Comparison of ENCODE assay signal across 7 cellular contexts in the genomic region with DNA sequence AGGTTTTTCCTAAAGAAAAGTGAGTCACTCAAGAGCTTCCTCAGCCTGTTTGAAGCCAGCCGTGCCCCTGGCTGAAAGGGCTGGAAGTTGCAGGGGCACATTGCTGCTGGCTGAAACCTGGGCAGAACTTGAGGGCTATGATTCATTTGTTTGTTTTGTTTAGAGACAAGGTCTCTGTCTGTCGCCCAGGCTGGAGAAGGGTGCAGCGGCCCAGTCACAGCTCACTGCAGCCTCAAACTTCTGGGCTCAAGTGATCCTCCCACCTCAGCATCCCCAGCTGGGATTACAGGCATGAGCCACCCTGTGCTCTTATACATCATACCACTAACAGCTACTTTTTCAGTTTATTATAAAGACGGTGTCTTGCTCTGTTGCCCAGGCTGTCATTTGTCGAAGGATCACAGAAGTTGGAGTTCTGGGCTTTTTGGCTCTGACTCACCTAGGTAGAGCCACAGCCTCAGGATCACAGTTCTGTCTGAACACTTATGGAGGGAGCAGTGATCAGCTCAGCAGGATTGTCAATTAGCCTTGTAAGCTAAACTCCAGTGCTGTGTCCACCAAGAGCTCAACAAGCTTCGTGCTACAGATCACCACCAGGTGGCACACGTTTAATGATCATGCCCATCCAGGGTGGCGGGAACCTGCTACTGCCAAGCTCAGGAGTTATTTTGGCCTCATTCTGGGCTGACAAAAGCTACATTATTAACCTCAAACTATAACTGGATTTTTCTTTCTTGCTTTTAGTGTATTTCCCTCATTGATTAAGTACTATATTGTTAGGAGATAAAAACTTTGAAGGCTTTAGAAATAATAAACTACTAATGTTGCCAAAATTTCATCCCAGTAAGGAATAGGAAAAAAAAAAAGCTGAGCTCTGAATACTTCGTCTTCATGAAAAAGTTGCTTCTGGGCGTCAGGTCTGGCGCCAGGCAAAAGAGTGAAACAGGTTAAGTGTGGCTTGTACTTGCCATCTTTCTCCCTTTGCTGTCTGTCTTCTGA. TPM values are rescaled to one million over a fixed set of nuclear protein-coding genes. Genes with fewer than 3 reads are reported as not detected.
DNase-seq lines count a peak whose midpoint lies in the region; ATAC-seq, FAIRE-seq and TF ChIP-seq lines count a peak whose summit lies in the region.

No MANE protein-coding gene starts in this region.

- ATAC-seq in HG03159 (IDR thresholded peaks at IDR 0.05; ENCODE audit: unreplicated experiment) = peak; percentile 82
- no peak for ATAC-seq in central memory CD8-positive, alpha-beta T cell (replicated peaks; ENCODE audit: extremely low read depth, poor library complexity, severe bottlenecking)

- H3K4me3 Mint-ChIP-seq in central memory CD8-positive, alpha-beta T cell = no peak overlapping the region

- H3K27ac Mint-ChIP-seq in central memory CD8-positive, alpha-beta T cell (ENCODE audit: low read depth) = no peak overlapping the region

- DNase-seq in GM12891 (ENCODE audit: insufficient read length, low spot score) = peak; percentile 43
- peak; percentile 72 for DNase-seq in NCI-H345 (lab: John Stamatoyannopoulos, UW)
- peak; percentile 32 for DNase-seq in activated CD4-positive, CD25-positive, alpha-beta regulatory T cell treated with anti-CD3 and anti-CD28 coated beads, Interleukin-2, amount 50 U/mL, for 16 hours (ENCODE audit: low read depth, low spot score)
- peak; percentile 23 to 28 for DNase-seq in central memory CD8-positive, alpha-beta T cell (ENCODE audit: low spot score in 2 of 2)
- peak; percentile 92 for DNase-seq in left kidney (ENCODE audit: low read depth, low spot score)
- DNase-seq in stimulated activated CD4-positive, alpha-beta T cell treated with anti-CD3 and anti-CD28 coated beads, TNF-alpha, amount 100 ng/mL, for 1 hour (ENCODE audit: low read depth in 3 of 3, low spot score in 1 of 3) = peak in 2 of 3 donors; percentile 29 to 35

- no peak for TF ChIP-seq POLR2A in GM12891 (IDR thresholded peaks at IDR 0.05; ENCODE audit: low read depth, low read length)

- FAIRE-seq in GM12891 (lab: Jason Lieb, UNC) = peak; percentile 94

- H3K9me3 Mint-ChIP-seq in central memory CD8-positive, alpha-beta T cell = no peaks in the 10 kb centered on the region

- no peaks in the 10 kb centered on the region for H3K36me3 Mint-ChIP-seq in central memory CD8-positive, alpha-beta T cell (ENCODE audit: insufficient read depth)

- no peaks in the 10 kb centered on the region for H3K4me1 Mint-ChIP-seq in central memory CD8-positive, alpha-beta T cell

- H3K27me3 Mint-ChIP-seq in central memory CD8-positive, alpha-beta T cell = peaks cover 13% of the 10 kb centered on the region

TF ChIP-seq in GM12891, 5 proteins besides CTCF, POLR2A, EP300 and RAD21:
- TF ChIP-seq POLR2AphosphoS5 (IDR thresholded peaks at IDR 0.05; ENCODE audit: low read depth, low read length) = no peak
- TF ChIP-seq TAF1 (IDR thresholded peaks at IDR 0.05; ENCODE audit: low read depth, low read length) = no peak
- TF ChIP-seq SPI1 (IDR thresholded peaks at IDR 0.05; ENCODE audit: low read depth, low read length) = no peak
- TF ChIP-seq PAX5 (IDR thresholded peaks at IDR 0.05; ENCODE audit: insufficient read depth, low read length, severe bottlenecking) = no peak
- no peak for TF ChIP-seq POU2F2 (IDR thresholded peaks at IDR 0.05; ENCODE audit: low read depth, low read length)
TF ChIP-seq in GM12891: peak in this region for 0.

RNA-seq across cellular contexts. Expression of a gene that starts 57.9 kb away (rescaled TPM):
- 0.09 TPM for polyA plus RNA-seq in GM12891 (2012; ENCODE audit: low read depth, missing spikeins)

Comparison
In these comparisons a context has a peak if more than half of its experiments do, and no peak if none do; other contexts are left out.
1. DNase-seq: peak in every context shown above with its lines; median percentile 92 in left kidney; 72 in NCI-H345; 43 in GM12891; 32 in activated CD4-positive, CD25-positive, alpha-beta regulatory T cell treated with anti-CD3 and anti-CD28 coated beads, Interleukin-2, amount 50 U/mL, for 16 hours; 32 in stimulated activated CD4-positive, alpha-beta T cell treated with anti-CD3 and anti-CD28 coated beads, TNF-alpha, amount 100 ng/mL, for 1 hour; 26 in central memory CD8-positive, alpha-beta T cell.